Comparison of ENCODE assay signal across 14 cellular contexts in the genomic region with DNA sequence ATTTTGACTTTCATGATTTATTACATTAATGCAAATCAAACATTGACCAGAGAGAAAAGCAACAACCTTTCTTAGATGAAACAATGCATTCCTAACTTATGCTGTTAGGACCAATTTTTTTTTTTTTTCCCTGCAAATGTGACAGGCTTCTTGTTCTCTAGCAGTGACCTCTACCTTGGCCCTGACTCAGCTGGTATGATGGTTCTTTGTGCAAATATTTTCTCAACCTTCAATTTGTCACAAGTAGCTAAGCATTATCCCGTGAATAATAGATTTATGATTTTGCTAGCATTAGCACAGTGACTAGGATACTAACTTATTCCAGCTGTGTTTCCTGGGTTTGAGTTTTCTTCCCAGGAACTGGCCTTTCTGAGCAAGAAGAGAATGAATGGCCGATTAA.
A peak's percentile ranks its signal among the peaks of the same experiment; 100 is the strongest.
DNase-seq lines count a peak whose midpoint lies in the region; ATAC-seq and TF ChIP-seq lines count a peak whose summit lies in the region.
"Had no signal": no experiment of that assay in that cellular context is flagged by ENCODE, and none has a peak within 500 bp of the region (broad histone marks: within the 10 kb centered on the region; RNA-seq: fewer than 3 reads in every experiment).

No MANE protein-coding gene starts in this region.

- CTCF ChIA-PET in PC-3 (lab: Charles Lee) = interaction anchor here (0.6 to 0.7 kb wide), 3 partner anchors 81 to 275 kb away, joined by 3 to 5 read pairs (median 3); no protein-coding TSS in a partner anchor

- H3F3A ChIP-seq in PC-3 (ENCODE audit: low read length, unreplicated experiment) = peaks cover 15% of the 10 kb centered on the region

- H3K27ac Mint-ChIP-seq in T-helper 2 cell treated with Interferon-gamma antibody and Interleukin-4, amounts not matched to agents 5 μg/mL and 100 μg/mL, for 36 hours = no peak overlapping the region
- H3K27ac Mint-ChIP-seq: activated naive CD8-positive, alpha-beta T cell treated with anti-CD3 and anti-CD28 coated beads, Interleukin-2, amount 10 ng/mL, durations not matched to agents 7 days and 5 days; CD4-positive, alpha-beta memory T cell; stimulated activated naive CD8-positive, alpha-beta T cell treated with anti-CD3 and anti-CD28 coated beads, Interleukin-15, Interleukin-2, amounts not matched to agents 100 ng/mL and 50 ng/mL, for 24 hours; T-cell had no signal

- no peak for TF ChIP-seq CTCF in PC-3 (conservative IDR thresholded peaks at IDR 0.05; ENCODE audit: low read depth, low read length)
- TF ChIP-seq CTCF in fibroblast of the aortic adventitia (IDR thresholded peaks at IDR 0.05; ENCODE audit: insufficient read depth, low read length) = no peak

- BruUV-seq in PC-3 (replicated peaks; lab: Mats Ljungman, UMichigan) = no TSS peak

- H3K4me1 Mint-ChIP-seq in T-helper 2 cell treated with Interferon-gamma antibody and Interleukin-4, amounts not matched to agents 5 μg/mL and 100 μg/mL, for 36 hours (ENCODE audit: low read depth) = no peaks in the 10 kb centered on the region
- H3K4me1 Mint-ChIP-seq: activated naive CD8-positive, alpha-beta T cell treated with anti-CD3 and anti-CD28 coated beads, Interleukin-2, amount 10 ng/mL, durations not matched to agents 7 days and 5 days; CD4-positive, alpha-beta memory T cell; T-cell had no signal

- H3K27me3 ChIP-seq in PC-3 (ENCODE audit: low read length) = no peaks in the 10 kb centered on the region
- H3K27me3 ChIP-seq: foreskin keratinocyte, right atrium auricular region had no signal

- intact Hi-C loops in PC-3 (cut with micrococcal nuclease) = loop anchor here (2.0 kb wide), 1 partner anchor 63 kb away; no protein-coding TSS in a partner anchor

- H3K36me3 Mint-ChIP-seq in T-helper 2 cell treated with Interferon-gamma antibody and Interleukin-4, amounts not matched to agents 5 μg/mL and 100 μg/mL, for 36 hours (ENCODE audit: low read depth) = no peaks in the 10 kb centered on the region
- H3K36me3 Mint-ChIP-seq: activated naive CD8-positive, alpha-beta T cell treated with anti-CD3 and anti-CD28 coated beads, Interleukin-2, amount 10 ng/mL, durations not matched to agents 7 days and 5 days; CD4-positive, alpha-beta memory T cell; T-cell had no signal

- no peaks in the 10 kb centered on the region for H3K27me3 Mint-ChIP-seq in T-helper 2 cell treated with Interferon-gamma antibody and Interleukin-4, amounts not matched to agents 5 μg/mL and 100 μg/mL, for 36 hours (ENCODE audit: low read depth)
- H3K27me3 Mint-ChIP-seq: activated naive CD8-positive, alpha-beta T cell treated with anti-CD3 and anti-CD28 coated beads, Interleukin-2, amount 10 ng/mL, durations not matched to agents 7 days and 5 days; stimulated activated naive CD8-positive, alpha-beta T cell treated with anti-CD3 and anti-CD28 coated beads, Interleukin-15, Interleukin-2, amounts not matched to agents 100 ng/mL and 50 ng/mL, for 24 hours; T-cell had no signal

- DNase-seq in GM04503 (ENCODE audit: low read depth) (peak; percentile 63), PC-3 (peak; percentile 87), fibroblast of the aortic adventitia (ENCODE audit: low read depth) (peak; percentile 3), skeletal muscle cell (ENCODE audit: low read depth) (peak; percentile 20)
- DNase-seq in T-helper 2 cell treated with Interferon-gamma antibody and Interleukin-4, amounts not matched to agents 5 μg/mL and 100 μg/mL, for 36 hours (ENCODE audit: low spot score) = no peak
- DNase-seq in activated effector memory CD4-positive, alpha-beta T cell treated with anti-CD3 and anti-CD28 coated beads, Interleukin-2, amount 50 U/mL, for 16 hours = no peak
- DNase-seq: activated naive CD8-positive, alpha-beta T cell treated with anti-CD3 and anti-CD28 coated beads, Interleukin-2, amount 10 ng/mL, durations not matched to agents 7 days and 5 days; CD4-positive, alpha-beta memory T cell; cortex of kidney; foreskin keratinocyte; T-cell had no signal

- H3K9ac ChIP-seq in PC-3 (ENCODE audit: low read length) = no peak overlapping the region

- peak overlapping the region; percentile 78 for H3K27ac ChIP-seq in PC-3 (ENCODE audit: low read length)
- H3K27ac ChIP-seq: foreskin keratinocyte, right atrium auricular region had no signal

- H3K4me1 ChIP-seq in PC-3 (ENCODE audit: insufficient read depth, low read length) = peaks cover 63% of the 10 kb centered on the region
- H3K4me1 ChIP-seq: foreskin keratinocyte had no signal

- H3K9me2 ChIP-seq in PC-3 (replicated peaks; ENCODE audit: low read length) = no peaks in the 10 kb centered on the region

- ATAC-seq in PC-3 (peak; percentile 81), HG02885 (IDR thresholded peaks at IDR 0.05; ENCODE audit: poor library complexity, unreplicated experiment) (no peak)
- ATAC-seq: foreskin keratinocyte, T-cell had no signal

- no peaks in the 10 kb centered on the region for H3K9me3 Mint-ChIP-seq in T-helper 2 cell treated with Interferon-gamma antibody and Interleukin-4, amounts not matched to agents 5 μg/mL and 100 μg/mL, for 36 hours
- H3K9me3 Mint-ChIP-seq: stimulated activated naive CD8-positive, alpha-beta T cell treated with anti-CD3 and anti-CD28 coated beads, Interleukin-15, Interleukin-2, amounts not matched to agents 100 ng/mL and 50 ng/mL, for 24 hours had no signal

- no peaks in the 10 kb centered on the region for H3K36me3 ChIP-seq in PC-3 (ENCODE audit: low read depth, low read length)
- H3K36me3 ChIP-seq: right atrium auricular region had no signal

- POLR2A ChIA-PET in PC-3 (lab: Charles Lee; ENCODE audit: unreplicated experiment) = interaction anchor here (0.6 to 0.7 kb wide), 2 partner anchors 264 to 314 kb away, joined by 3 to 6 read pairs; no protein-coding TSS in a partner anchor

- no peak overlapping the region for H3K4me3 ChIP-seq in PC-3 (ENCODE audit: low read length)
- H3K4me3 ChIP-seq in fibroblast of the aortic adventitia (ENCODE audit: low read depth, low read length) = no peak overlapping the region
- no peak overlapping the region for H3K4me3 ChIP-seq in skeletal muscle cell (ENCODE audit: low read depth, low read length)
- H3K4me3 ChIP-seq: right atrium auricular region had no signal

- H2AFZ ChIP-seq in PC-3 (ENCODE audit: low read length) = no peak overlapping the region

- peak overlapping the region; percentile 51 for H3K4me2 ChIP-seq in PC-3 (ENCODE audit: low read length)

- no peaks in the 10 kb centered on the region for H4K20me1 ChIP-seq in PC-3 (ENCODE audit: low read length)

- H3K79me2 ChIP-seq in PC-3 (ENCODE audit: low read length) = no peaks in the 10 kb centered on the region

- no peaks in the 10 kb centered on the region for H3K9me3 ChIP-seq in PC-3 (ENCODE audit: low read length)
- H3K9me3 ChIP-seq: right atrium auricular region had no signal

- H3K4me3 Mint-ChIP-seq in T-helper 2 cell treated with Interferon-gamma antibody and Interleukin-4, amounts not matched to agents 5 μg/mL and 100 μg/mL, for 36 hours = no peak overlapping the region
- H3K4me3 Mint-ChIP-seq: activated naive CD8-positive, alpha-beta T cell treated with anti-CD3 and anti-CD28 coated beads, Interleukin-2, amount 10 ng/mL, durations not matched to agents 7 days and 5 days; CD4-positive, alpha-beta memory T cell; stimulated activated naive CD8-positive, alpha-beta T cell treated with anti-CD3 and anti-CD28 coated beads, Interleukin-15, Interleukin-2, amounts not matched to agents 100 ng/mL and 50 ng/mL, for 24 hours; T-cell had no signal

Comparison
In these comparisons a context has a peak if more than half of its experiments do, and no peak if none do; other contexts are left out.
1. DNase-seq: peak in GM04503 (single experiment), PC-3 (single experiment), fibroblast of the aortic adventitia (single experiment) and skeletal muscle cell (single experiment); none in T-helper 2 cell treated with Interferon-gamma antibody and Interleukin-4, amounts not matched to agents 5 μg/mL and 100 μg/mL, for 36 hours (single experiment) and activated effector memory CD4-positive, alpha-beta T cell treated with anti-CD3 and anti-CD28 coated beads, Interleukin-2, amount 50 U/mL, for 16 hours (single experiment).